In the genomic region with DNA sequence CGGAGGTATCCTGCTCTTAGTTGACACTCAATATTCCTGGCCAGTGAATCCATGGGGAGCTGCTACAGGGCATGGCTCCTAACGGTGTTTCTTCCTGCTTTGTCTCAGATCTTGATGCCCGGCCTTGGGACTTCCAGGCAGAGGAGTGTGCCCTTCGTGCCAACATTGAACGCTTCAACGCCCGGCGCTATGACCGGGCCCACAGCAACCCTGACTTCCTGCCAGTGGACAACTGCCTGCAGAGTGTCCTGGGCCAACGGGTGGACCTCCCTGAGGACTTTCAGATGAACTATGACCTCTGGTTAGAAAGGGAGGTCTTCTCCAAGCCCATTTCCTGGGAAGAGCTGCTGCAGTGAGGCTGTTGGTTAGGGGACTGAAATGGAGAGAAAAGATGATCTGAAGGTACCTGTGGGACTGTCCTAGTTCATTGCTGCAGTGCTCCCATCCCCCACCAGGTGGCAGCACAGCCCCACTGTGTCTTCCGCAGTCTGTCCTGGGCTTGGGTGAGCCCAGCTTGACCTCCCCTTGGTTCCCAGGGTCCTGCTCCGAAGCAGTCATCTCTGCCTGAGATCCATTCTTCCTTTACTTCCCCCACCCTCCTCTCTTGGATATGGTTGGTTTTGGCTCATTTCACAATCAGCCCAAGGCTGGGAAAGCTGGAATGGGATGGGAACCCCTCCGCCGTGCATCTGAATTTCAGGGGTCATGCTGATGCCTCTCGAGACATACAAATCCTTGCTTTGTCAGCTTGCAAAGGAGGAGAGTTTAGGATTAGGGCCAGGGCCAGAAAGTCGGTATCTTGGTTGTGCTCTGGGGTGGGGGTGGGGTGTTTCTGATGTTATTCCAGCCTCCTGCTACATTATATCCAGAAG, we compare ENCODE assay signal across 1 cellular context.
TF ChIP-seq lines count a peak whose summit lies in the region.

No MANE protein-coding gene starts in this region.

TF ChIP-seq in SK-N-SH treated with all-trans-retinoic acid at 6 μM for 48 hours, 23 proteins besides CTCF, POLR2A, EP300 and RAD21 (continued from another document):
- TF ChIP-seq, protein P1, sequence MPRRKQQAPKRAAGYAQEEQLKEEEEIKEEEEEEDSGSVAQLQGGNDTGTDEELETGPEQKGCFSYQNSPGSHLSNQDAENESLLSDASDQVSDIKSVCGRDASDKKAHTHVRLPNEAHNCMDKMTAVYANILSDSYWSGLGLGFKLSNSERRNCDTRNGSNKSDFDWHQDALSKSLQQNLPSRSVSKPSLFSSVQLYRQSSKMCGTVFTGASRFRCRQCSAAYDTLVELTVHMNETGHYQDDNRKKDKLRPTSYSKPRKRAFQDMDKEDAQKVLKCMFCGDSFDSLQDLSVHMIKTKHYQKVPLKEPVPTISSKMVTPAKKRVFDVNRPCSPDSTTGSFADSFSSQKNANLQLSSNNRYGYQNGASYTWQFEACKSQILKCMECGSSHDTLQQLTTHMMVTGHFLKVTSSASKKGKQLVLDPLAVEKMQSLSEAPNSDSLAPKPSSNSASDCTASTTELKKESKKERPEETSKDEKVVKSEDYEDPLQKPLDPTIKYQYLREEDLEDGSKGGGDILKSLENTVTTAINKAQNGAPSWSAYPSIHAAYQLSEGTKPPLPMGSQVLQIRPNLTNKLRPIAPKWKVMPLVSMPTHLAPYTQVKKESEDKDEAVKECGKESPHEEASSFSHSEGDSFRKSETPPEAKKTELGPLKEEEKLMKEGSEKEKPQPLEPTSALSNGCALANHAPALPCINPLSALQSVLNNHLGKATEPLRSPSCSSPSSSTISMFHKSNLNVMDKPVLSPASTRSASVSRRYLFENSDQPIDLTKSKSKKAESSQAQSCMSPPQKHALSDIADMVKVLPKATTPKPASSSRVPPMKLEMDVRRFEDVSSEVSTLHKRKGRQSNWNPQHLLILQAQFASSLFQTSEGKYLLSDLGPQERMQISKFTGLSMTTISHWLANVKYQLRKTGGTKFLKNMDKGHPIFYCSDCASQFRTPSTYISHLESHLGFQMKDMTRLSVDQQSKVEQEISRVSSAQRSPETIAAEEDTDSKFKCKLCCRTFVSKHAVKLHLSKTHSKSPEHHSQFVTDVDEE (CRISPR knock-in tag; IDR thresholded peaks at IDR 0.05), result peak; percentile 69; the same call in 1 of the 2 replicates
- TF ChIP-seq RARB (CRISPR knock-in tag; IDR thresholded peaks at IDR 0.05), result no peak
